In genomic region chr4:88159137-88159725, GRCh38 we compare ENCODE assay signal across 8 cellular contexts. TPM values are rescaled to one million over a fixed set of nuclear protein-coding genes. Genes with fewer than 3 reads are reported as not detected.
DNase-seq lines count a peak whose midpoint lies in the region; ATAC-seq and TF ChIP-seq lines count a peak whose summit lies in the region.

No MANE protein-coding gene starts in this region.

- peaks cover 21% of the 10 kb centered on the region for H3K27me3 Mint-ChIP-seq in type B pancreatic cell

- peak overlapping the region; percentile 55 for H3K9ac ChIP-seq in IMR-90 (ENCODE audit: low read depth, low read length)

- peak overlapping the region; percentile 49; the same call in 1 of the 3 replicates for H2BK15ac ChIP-seq in IMR-90 (ENCODE audit: low read depth, low read length)

- dilution Hi-C loops in IMR-90 (cut with HindIII; ENCODE audit: low sequenced_read_pairs, unreplicated experiment): no loop called here

- peak overlapping the region; percentile 73 for H4K91ac ChIP-seq in IMR-90 (ENCODE audit: insufficient read depth, low read depth, low read length)

- BruUV-seq in IMR-90 (replicated peaks; lab: Mats Ljungman, UMichigan): no TSS peak

- TF ChIP-seq POLR2A in IMR-90 (IDR thresholded peaks at IDR 0.05; ENCODE audit: low read depth, low read length): no peak
- TF ChIP-seq POLR2A in breast epithelium (IDR thresholded peaks at IDR 0.05): no peak
- no peak for TF ChIP-seq POLR2A in right lobe of liver (IDR thresholded peaks at IDR 0.05)

- H2BK20ac ChIP-seq in IMR-90 (ENCODE audit: low read depth, low read length): peak overlapping the region; percentile 80

- H3K4me3 ChIP-seq in AG04450 (ENCODE audit: low read depth, low read length) (peak overlapping the region; percentile 71), IMR-90 (ENCODE audit: insufficient read depth, low read depth, low read length) (peak overlapping the region; percentile 88), breast epithelium (peak overlapping the region; percentile 51 to 73 (median 69)), right lobe of liver (peak overlapping the region; percentile 73 to 78 (median 73))

- H3K4me1 Mint-ChIP-seq in type B pancreatic cell (ENCODE audit: unreplicated experiment): peaks cover 24% of the 10 kb centered on the region

- POLR2A ChIA-PET in AG04450 (lab: Yijun Ruan, JAX): no interaction called here
- POLR2A ChIA-PET in IMR-90 (lab: Charles Lee; ENCODE audit: unreplicated experiment): no interaction called here

- H2AK5ac ChIP-seq in IMR-90 (ENCODE audit: low read depth, low read length): no peak overlapping the region; the same call in 1 of the 2 replicates

- H3K27ac Mint-ChIP-seq in type B pancreatic cell: peak overlapping the region; percentile 86

- H3K9me3 ChIP-seq in AG04450 (ENCODE audit: control insufficient read depth, insufficient read depth, low read length): no peaks in the 10 kb centered on the region
- H3K9me3 ChIP-seq in IMR-90 (ENCODE audit: control insufficient read depth, insufficient read depth, low read length): no peaks in the 10 kb centered on the region
- H3K9me3 ChIP-seq in breast epithelium: no peaks in the 10 kb centered on the region
- no peaks in the 10 kb centered on the region for H3K9me3 ChIP-seq in right lobe of liver

- H3K56ac ChIP-seq in IMR-90 (ENCODE audit: extremely low read depth, insufficient read depth, low read length): no peak overlapping the region

- peak overlapping the region; percentile 87 for H3K23ac ChIP-seq in IMR-90 (ENCODE audit: low read depth, low read length)

- intact Hi-C loops in IMR-90 (cut with micrococcal nuclease): no loop called here
- intact Hi-C loops in breast epithelium (cut with DNase I; ENCODE audit: low total_unique reads): no loop called here
- intact Hi-C loops in right lobe of liver (cut with DNase I): no loop called here

- H3K36me3 ChIP-seq in IMR-90 (ENCODE audit: control insufficient read depth, insufficient read depth, low read length) (no peaks in the 10 kb centered on the region), breast epithelium (no peaks in the 10 kb centered on the region), right lobe of liver (no peaks in the 10 kb centered on the region)

- H3K9me1 ChIP-seq in IMR-90 (ENCODE audit: insufficient read depth, low read length): no peaks in the 10 kb centered on the region

- peak overlapping the region; percentile 6; the same call in 1 of the 2 replicates for H4K5ac ChIP-seq in IMR-90 (ENCODE audit: low read depth, low read length)

- ATAC-seq in GM19395 (IDR thresholded peaks at IDR 0.05; ENCODE audit: unreplicated experiment) (peak; percentile 48), IMR-90 (ENCODE audit: low read depth) (peak; percentile 60), right lobe of liver (peak; percentile 83 to 91 (median 88))

- H3K4me2 ChIP-seq in IMR-90 (ENCODE audit: low read depth, low read length): peak overlapping the region; percentile 94

- H3K4me1 ChIP-seq in IMR-90 (ENCODE audit: control insufficient read depth, insufficient read depth, low read length): no peaks in the 10 kb centered on the region
- no peaks in the 10 kb centered on the region for H3K4me1 ChIP-seq in breast epithelium
- H3K4me1 ChIP-seq in right lobe of liver: peaks cover 0 to 16% (median 3%) of the 10 kb centered on the region in 4 donors

- no peaks in the 10 kb centered on the region for H3K9me3 Mint-ChIP-seq in type B pancreatic cell

- H3K4ac ChIP-seq in IMR-90 (ENCODE audit: low read depth, low read length): peak overlapping the region; percentile 86

- no peaks in the 10 kb centered on the region for H4K20me1 ChIP-seq in IMR-90 (ENCODE audit: insufficient read depth, low read length)

- H3K14ac ChIP-seq in IMR-90 (replicated peaks; ENCODE audit: low read depth, low read length): peak overlapping the region; percentile 58; the same call in 1 of the 2 replicates

- H3K27ac ChIP-seq in AG04450 (ENCODE audit: low read depth, low read length) (no peak overlapping the region), IMR-90 (ENCODE audit: insufficient read depth, low read length) (peak overlapping the region; percentile 35; the same call in 1 of the 2 replicates), breast epithelium (peak overlapping the region; percentile 60 to 68), right lobe of liver (peak overlapping the region; percentile 49 to 65 (median 64))

- peak overlapping the region; percentile 28 to 67; a peak in 1 of 4 replicates for H4K8ac ChIP-seq in IMR-90 (ENCODE audit: low read depth in 2 of 2, low read length in 2 of 2)

- H3K27me3 ChIP-seq in AG04450 (ENCODE audit: control insufficient read depth, insufficient read depth, low read length) (no peaks in the 10 kb centered on the region), IMR-90 (ENCODE audit: control insufficient read depth, insufficient read depth, low read length) (no peaks in the 10 kb centered on the region), breast epithelium (no peaks in the 10 kb centered on the region), right lobe of liver (no peaks in the 10 kb centered on the region)

- TF ChIP-seq CTCF in AG04450 (IDR thresholded peaks at IDR 0.05; ENCODE audit: low read depth, low read length): no peak
- no peak for TF ChIP-seq CTCF in IMR-90 (conservative IDR thresholded peaks at IDR 0.05; ENCODE audit: low read depth, low read length)
- TF ChIP-seq CTCF in breast epithelium (IDR thresholded peaks at IDR 0.05): no peak
- no peak for TF ChIP-seq CTCF in right lobe of liver (IDR thresholded peaks at IDR 0.05)
- TF ChIP-seq CTCF in type B pancreatic cell (conservative IDR thresholded peaks at IDR 0.05): no peak

- CTCF ChIA-PET in AG04450 (lab: Charles Lee): no interaction called here
- CTCF ChIA-PET in IMR-90 (lab: Yijun Ruan, JAX): no interaction called here

- no peaks in the 10 kb centered on the region for H3K36me3 Mint-ChIP-seq in type B pancreatic cell

- TF ChIP-seq RAD21 in IMR-90 (IDR thresholded peaks at IDR 0.05; ENCODE audit: low read length): no peak

- WGBS in IMR-90 (ENCODE audit: extremely low coverage in 2 of 2, insufficient read length in 1 of 2), 2 experiments: 4% methylated on average over 9 of the region's 19 CpGs; no CpG with 5 or more reads in 1 of the 2 experiments
- 11% methylated on average over 17 of the region's 19 CpGs for WGBS in right lobe of liver (ENCODE audit: insufficient coverage, low coverage, low lambda C conversion rate, missing lambda C conversion rate)

- H3K79me1 ChIP-seq in IMR-90 (ENCODE audit: low read depth in 1 of 2, low read length in 2 of 2): no peaks in the 10 kb centered on the region

- H3K4me3 Mint-ChIP-seq in type B pancreatic cell: peak overlapping the region; percentile 88

- peak overlapping the region; percentile 33 for H2BK5ac ChIP-seq in IMR-90 (ENCODE audit: low read depth, low read length, poor library complexity, severe bottlenecking)

- H2AFZ ChIP-seq in IMR-90 (replicated peaks; ENCODE audit: low read length, poor library complexity): peak overlapping the region; percentile 94

- peak overlapping the region; percentile 89 for H2BK120ac ChIP-seq in IMR-90 (ENCODE audit: low read depth, low read length)

- peak overlapping the region; percentile 91 for H2AK9ac ChIP-seq in IMR-90 (replicated peaks; ENCODE audit: low read depth, low read length, poor library complexity)

- in situ Hi-C loops in IMR-90 (cut with MboI; ENCODE audit: low sequenced_read_pairs): no loop called here

- DNase-seq in AG04450 (ENCODE audit: low read depth, low spot score): no peak
- no peak for DNase-seq in IMR-90
- DNase-seq in breast epithelium (ENCODE audit: low spot score in 2 of 2): no peak
- no peak for DNase-seq in right lobe of liver
- DNase-seq in type B pancreatic cell (ENCODE audit: extremely low spot score, unreplicated experiment): no peak
- DNase-seq in stimulated activated CD4-positive, alpha-beta T cell treated with anti-CD3 and anti-CD28 coated beads, Interleukin-4, amount 100 ng/mL, for 4 hours: no peak
- DNase-seq in NOMO-1 treated with dmso at 0.1 percent for 144 hours (lab: John Stamatoyannopoulos, UW; ENCODE audit: unreplicated experiment): no peak

- 0 out of 2 replicates have a peak overlapping the region, but pooled peaks have one; percentile 0 for H3K18ac ChIP-seq in IMR-90 (ENCODE audit: low read depth, low read length)

TF ChIP-seq in IMR-90, 13 proteins besides CTCF, POLR2A, EP300 and RAD21:
- TF ChIP-seq MAZ (IDR thresholded peaks at IDR 0.05; ENCODE audit: borderline replicate concordance, low read depth, low read length) (no peak), FOS (IDR thresholded peaks at IDR 0.05; ENCODE audit: low read depth, low read length) (no peak), CEBPB (IDR thresholded peaks at IDR 0.05; ENCODE audit: low read depth, low read length) (no peak), CHD1 (IDR thresholded peaks at IDR 0.05; ENCODE audit: low read depth, low read length) (no peak), SMC3 (IDR thresholded peaks at IDR 0.05; ENCODE audit: low read depth, low read length) (no peak), RFX5 (IDR thresholded peaks at IDR 0.05; ENCODE audit: low read depth, low read length) (no peak), RCOR1 (IDR thresholded peaks at IDR 0.05; ENCODE audit: insufficient replicate concordance, low read length) (no peak), BHLHE40 (IDR thresholded peaks at IDR 0.05; ENCODE audit: low read depth, low read length) (no peak), MXI1 (IDR thresholded peaks at IDR 0.05; ENCODE audit: borderline replicate concordance, low read depth, low read length) (no peak), NFE2L2 (IDR thresholded peaks at IDR 0.05; ENCODE audit: low read depth, low read length) (no peak), ELK1 (IDR thresholded peaks at IDR 0.05; ENCODE audit: borderline replicate concordance, low read depth, low read length) (no peak)
TF ChIP-seq in IMR-90: peak in this region for 0.

RNA-seq across cellular contexts. Expression of gene ABCG2, which starts 0.8 kb away (rescaled TPM):
- polyA plus RNA-seq in AG04450 (2011; rRNA removed): 1.1 and 1.2 TPM in 2 replicates
- 0.60 and 1.0 TPM in 2 replicates for polyA minus RNA-seq in AG04450 (2011; rRNA and poly(A)+ RNA removed)
- 1.1 and 1.4 TPM in 2 replicates for total RNA-seq in IMR-90 (2012; rRNA removed)
- 0.27 and 0.50 TPM in 2 replicates for polyA plus RNA-seq in IMR-90 (2012; rRNA removed)
- 0.14 and 0.22 TPM in 2 replicates for polyA plus RNA-seq in IMR-90 (2012; cell fraction: cytosol; rRNA removed)
- 0.15 and 0.34 TPM in 2 replicates for polyA plus RNA-seq in IMR-90 (2012; cell fraction: nucleus; rRNA removed; ENCODE audit: low replicate concordance)
- 1 to 10 TPM; 2.6 to 8.6 (median 6.9) TPM for total RNA-seq in breast epithelium
- 10 to 100 TPM in 2 of 6 experiments, 1 to 10 TPM in 4; 6.4 to 11.4 (median 8.1) TPM for total RNA-seq in right lobe of liver
- total RNA-seq in type B pancreatic cell (ENCODE audit: low replicate concordance): 21.5 and 77.7 TPM in 2 replicates
